In the genomic region with DNA sequence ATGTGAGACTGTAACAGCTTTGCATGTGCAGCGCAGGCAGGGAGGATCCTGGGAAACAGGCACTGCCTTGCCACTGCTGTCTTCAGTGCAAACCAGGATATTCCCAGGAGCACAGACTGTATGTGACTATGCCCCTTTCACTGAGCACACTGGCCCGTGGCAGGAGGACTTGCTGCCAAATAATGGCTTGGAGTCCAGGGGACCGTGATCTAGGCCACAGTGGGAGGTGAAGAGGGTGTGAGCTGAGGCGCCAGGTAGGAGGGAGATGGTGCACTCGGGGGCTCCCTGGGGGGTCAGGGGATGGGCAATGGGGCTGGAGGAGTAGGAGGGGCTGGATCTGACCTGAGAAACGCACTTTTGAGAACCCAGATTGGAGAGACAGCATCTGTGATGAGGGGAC, we compare ENCODE assay signal across 25 cellular contexts.
"Had no signal": no experiment of that assay in that cellular context is flagged by ENCODE, and none has a peak within 500 bp of the region (broad histone marks: within the 10 kb centered on the region; RNA-seq: fewer than 3 reads in every experiment).

No MANE protein-coding gene starts in this region.

- H3K9me3 ChIP-seq: adrenal gland, SJSA1 had no signal

- DNase-seq: activated CD4-positive, alpha-beta T cell treated with anti-CD3 and anti-CD28 coated beads for 48 hours; activated CD4-positive, alpha-beta T cell treated with anti-CD3 and anti-CD28 coated beads, Interleukin-2, amount 50 U/mL, for 48 hours; activated gamma-delta T cell treated with Interleukin-2 at 50 U/mL for 16 hours; activated naive CD4-positive, alpha-beta T cell treated with anti-CD3 and anti-CD28 coated beads, Interleukin-2, amount 50 U/mL, for 16 hours; activated naive CD8-positive, alpha-beta T cell treated with anti-CD3 and anti-CD28 coated beads, Interleukin-2, amount 10 ng/mL, durations not matched to agents 7 days and 5 days; activated T-cell treated with anti-CD3 and anti-CD28 coated beads, Interleukin-2, amount 50 U/mL, for 72 hours; adrenal gland; anterior cingulate cortex; caudate nucleus; Karpas-422; MM.1S; NCI-H1105 treated with DMSO at 0.1 percent for 48 hours; NCI-H1436 treated with DMSO at 0.1 percent for 48 hours; NCI-H187; NCI-H2081; NCI-H524; PC-3; SHP77 had no signal

- H3K27ac Mint-ChIP-seq: activated naive CD8-positive, alpha-beta T cell treated with anti-CD3 and anti-CD28 coated beads, Interleukin-2, amount 10 ng/mL, durations not matched to agents 7 days and 5 days; activated T-cell treated with anti-CD3 and anti-CD28 coated beads, Interleukin-2, amount 50 U/mL, for 72 hours; activated T-helper 2 cell treated with anti-CD3 and anti-CD28 coated beads, Interferon-gamma antibody, Interleukin-2, Interleukin-4, amounts not matched to agents 10 μg/mL and 5 μg/mL and 100 μg/mL, durations not matched to agents 14 hours and 24 hours and 36 hours; T-helper 1 cell treated with Interleukin-12 subunit alpha and Interleukin-12 subunit beta and Interleukin-4 antibody, amounts not matched to agents 30 μg/mL and 1 μg/mL, for 36 hours had no signal

- FAIRE-seq: K562, RCC 7860 had no signal

- ATAC-seq: activated CD4-positive, CD25-positive, alpha-beta regulatory T cell treated with anti-CD3 and anti-CD28 coated beads, Interleukin-2, amount 50 U/mL, for 24 hours; activated T-cell treated with anti-CD3 and anti-CD28 coated beads, Interleukin-2, amount 50 U/mL, for 72 hours; K562; PC-3; SK-N-SH treated with all-trans-retinoic acid at 6 μM for 48 hours had no signal

- H3K36me3 Mint-ChIP-seq: activated naive CD8-positive, alpha-beta T cell treated with anti-CD3 and anti-CD28 coated beads, Interleukin-2, amount 10 ng/mL, durations not matched to agents 7 days and 5 days had no signal

- H3K9me3 Mint-ChIP-seq: activated naive CD8-positive, alpha-beta T cell treated with anti-CD3 and anti-CD28 coated beads, Interleukin-2, amount 10 ng/mL, durations not matched to agents 7 days and 5 days; activated T-cell treated with anti-CD3 and anti-CD28 coated beads, Interleukin-2, amount 50 U/mL, for 72 hours; activated T-helper 2 cell treated with anti-CD3 and anti-CD28 coated beads, Interferon-gamma antibody, Interleukin-2, Interleukin-4, amounts not matched to agents 10 μg/mL and 5 μg/mL and 100 μg/mL, durations not matched to agents 14 hours and 24 hours and 36 hours; T-helper 1 cell treated with Interleukin-12 subunit alpha and Interleukin-12 subunit beta and Interleukin-4 antibody, amounts not matched to agents 30 μg/mL and 1 μg/mL, for 36 hours had no signal

- H3K36me3 ChIP-seq: adrenal gland, SJSA1 had no signal

- H3K27ac ChIP-seq: SJSA1 had no signal

- H3K4me3 ChIP-seq: adrenal gland, K562, SJSA1 had no signal

- H3K4me1 ChIP-seq: adrenal gland had no signal

- H3K4me3 Mint-ChIP-seq: activated naive CD8-positive, alpha-beta T cell treated with anti-CD3 and anti-CD28 coated beads, Interleukin-2, amount 10 ng/mL, durations not matched to agents 7 days and 5 days; activated T-cell treated with anti-CD3 and anti-CD28 coated beads, Interleukin-2, amount 50 U/mL, for 72 hours; T-helper 1 cell treated with Interleukin-12 subunit alpha and Interleukin-12 subunit beta and Interleukin-4 antibody, amounts not matched to agents 30 μg/mL and 1 μg/mL, for 36 hours had no signal
